10 cellular contexts compared by ENCODE assay signal in genomic region chr16:55291847-55292246, GRCh38. TPM values are rescaled to one million over a fixed set of nuclear protein-coding genes. Genes with fewer than 3 reads are reported as not detected.
"Had no signal": no experiment of that assay in that cellular context is flagged by ENCODE, and none has a peak within 500 bp of the region (broad histone marks: within the 10 kb centered on the region; RNA-seq: fewer than 3 reads in every experiment).

No MANE protein-coding gene starts in this region.

- H3K27ac Mint-ChIP-seq: HFFc6, IgD-negative memory B cell had no signal

- DNase-seq: HCEC 1CT, HFFc6, KBM-7 had no signal

- H3K9ac ChIP-seq: KMS-11 had no signal

- ATAC-seq: HepG2 had no signal

- H3K4me3 Mint-ChIP-seq: HFFc6, IgD-negative memory B cell had no signal

- FAIRE-seq: HepG2 had no signal

- H3K36me3 Mint-ChIP-seq: IgD-negative memory B cell had no signal

- H3K27ac ChIP-seq: HL-60, KMS-11 had no signal

- H3K4me2 ChIP-seq: KMS-11 had no signal

RNA-seq across cellular contexts. Expression of gene IRX6, which starts 32.2 kb away (rescaled TPM):
- total RNA-seq: H4, H7, HepG2, HFFc6, HT1080 had no signal
- polyA plus RNA-seq: HepG2, IgD-negative memory B cell had no signal
